10 cellular contexts compared by ENCODE assay signal in the genomic region with DNA sequence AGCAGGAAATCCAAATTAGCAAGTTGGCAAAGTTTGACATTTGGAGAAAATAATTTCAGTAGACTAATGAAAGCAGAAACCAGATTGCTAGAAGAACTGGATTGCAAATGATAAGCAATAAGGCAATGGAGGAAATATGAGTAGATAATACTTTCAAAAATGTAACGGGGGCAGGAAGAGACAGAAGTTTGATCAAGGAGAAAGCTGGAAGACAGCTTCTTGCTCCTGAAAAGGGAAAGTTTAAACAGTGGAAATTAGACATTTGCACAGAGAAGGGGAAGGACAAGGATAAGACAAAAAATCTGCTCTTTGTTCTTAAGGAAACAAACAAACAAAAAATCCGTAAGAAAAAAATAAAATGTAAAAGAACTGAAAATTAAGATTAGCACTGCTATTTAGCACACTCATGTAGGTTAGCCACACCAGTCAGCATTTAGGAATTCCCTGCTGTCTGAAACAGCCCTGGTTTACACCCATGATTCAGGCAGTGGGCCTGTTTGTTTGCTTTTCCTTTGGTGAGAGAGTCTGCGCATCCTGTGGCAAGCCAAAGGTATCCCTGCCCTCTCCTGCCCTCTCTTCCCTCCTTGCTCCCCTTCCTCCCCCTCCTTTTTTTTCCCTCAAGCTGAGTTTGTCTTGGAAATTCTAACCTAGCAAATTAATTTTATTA.
A peak's percentile ranks its signal among the peaks of the same experiment; 100 is the strongest.
DNase-seq lines count a peak whose midpoint lies in the region; ATAC-seq, FAIRE-seq and TF ChIP-seq lines count a peak whose summit lies in the region.
"Had no signal": no experiment of that assay in that cellular context is flagged by ENCODE, and none has a peak within 500 bp of the region (broad histone marks: within the 10 kb centered on the region; RNA-seq: fewer than 3 reads in every experiment).

No MANE protein-coding gene starts in this region.

- TF ChIP-seq EP300 in A549 (IDR thresholded peaks at IDR 0.05): peak in 1 of 2 experiments; percentile 81; a peak in 3 of 5 replicates

- no peak for TF ChIP-seq CTCF in A549 (IDR thresholded peaks at IDR 0.05)
- no peak for TF ChIP-seq CTCF in astrocyte of the cerebellum (IDR thresholded peaks at IDR 0.05; ENCODE audit: low read depth, low read length, missing control alignments)

- peaks cover 52% of the 10 kb centered on the region for H3K4me1 ChIP-seq in A549

- peaks cover 9% of the 10 kb centered on the region; the same call in 2 of the 3 replicates for H3K9me3 ChIP-seq in A549

- peak overlapping the region; percentile 70 for H3K4me2 ChIP-seq in A549

- CTCF ChIA-PET in A549 (lab: Yijun Ruan, JAX): interaction anchor here (0.5 to 4.7 kb wide), 3 partner anchors 131 to 246 kb away, joined by 3 to 23 read pairs (median 4); no protein-coding TSS in a partner anchor

- TF ChIP-seq RAD21 in A549 (conservative IDR thresholded peaks at IDR 0.05 in 1 of 2, IDR thresholded peaks at IDR 0.05 in 1 of 2): peak; percentile 48 to 60

- no peak overlapping the region for H3K4me3 ChIP-seq in A549
- H3K4me3 ChIP-seq in astrocyte of the cerebellum (ENCODE audit: low read depth, low read length): no peak overlapping the region

- peak; percentile 96 for FAIRE-seq in A549 (lab: Jason Lieb, UNC)

- peak; percentile 93 to 96 for DNase-seq in A549 (ENCODE audit: low read depth in 1 of 2, low spot score in 1 of 2)
- peak; percentile 72 for DNase-seq in HK-2 (ENCODE audit: unreplicated experiment)
- peak; percentile 68 for DNase-seq in astrocyte of the cerebellum (ENCODE audit: low read depth)
- DNase-seq in islet precursor cell: peak; percentile 93
- no peak for DNase-seq in activated CD4-positive, alpha-beta T cell treated with anti-CD3 and anti-CD28 coated beads for 48 hours
- no peak for DNase-seq in C1 segment of cervical spinal cord (lab: John Stamatoyannopoulos, UW)
- no peak for DNase-seq in midbrain (lab: John Stamatoyannopoulos, UW)
- DNase-seq: activated naive CD4-positive, alpha-beta T cell treated with anti-CD3 and anti-CD28 coated beads, Interleukin-2, amount 50 U/mL, for 16 hours; stimulated activated CD4-positive, alpha-beta T cell treated with anti-CD3 and anti-CD28 coated beads, Interleukin-4, amount 100 ng/mL, for 1 hour had no signal

- TF ChIP-seq POLR2A in A549 (IDR thresholded peaks at IDR 0.05; ENCODE audit: low read length): no peak

- in situ Hi-C loops in astrocyte of the cerebellum (cut with HindIII; ENCODE audit: low sequenced_read_pairs): no loop called here

- peak; percentile 100 for ATAC-seq in A549
- ATAC-seq in HG03159 (IDR thresholded peaks at IDR 0.05; ENCODE audit: unreplicated experiment): no peak

- WGBS in A549 (ENCODE audit: missing lambda C conversion rate): 0% methylated on average over 3 of the region's 3 CpGs

- H3K27ac ChIP-seq in A549: peak overlapping the region; percentile 86 to 88

- POLR2A ChIA-PET in A549 (lab: Yijun Ruan, JAX): interaction anchor here (0.6 to 1.4 kb wide), 5 partner anchors 41 to 136 kb away, joined by 3 to 10 read pairs (median 4); no protein-coding TSS in a partner anchor

TF ChIP-seq in A549, 52 proteins besides CTCF, POLR2A, EP300 and RAD21:
- TF ChIP-seq FOSL2 (IDR thresholded peaks at IDR 0.05): peak; percentile 76
- peak; percentile 92 for TF ChIP-seq FOSL2 (CRISPR knock-in tag; IDR thresholded peaks at IDR 0.05)
- peak; percentile 91 for TF ChIP-seq MAFK (IDR thresholded peaks at IDR 0.05; ENCODE audit: partially characterized antibody)
- no peak for TF ChIP-seq FOSB (CRISPR knock-in tag; IDR thresholded peaks at IDR 0.05)
- peak; percentile 91 for TF ChIP-seq GATA3 (IDR thresholded peaks at IDR 0.05; ENCODE audit: borderline replicate concordance)
- TF ChIP-seq, protein P1, sequence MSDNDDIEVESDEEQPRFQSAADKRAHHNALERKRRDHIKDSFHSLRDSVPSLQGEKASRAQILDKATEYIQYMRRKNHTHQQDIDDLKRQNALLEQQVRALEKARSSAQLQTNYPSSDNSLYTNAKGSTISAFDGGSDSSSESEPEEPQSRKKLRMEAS (IDR thresholded peaks at IDR 0.05): peak; percentile 82
- TF ChIP-seq JUNB (IDR thresholded peaks at IDR 0.05): peak; percentile 86
- TF ChIP-seq MAZ (IDR thresholded peaks at IDR 0.05; ENCODE audit: borderline replicate concordance, low read depth, low read length): no peak
- peak; percentile 53 for TF ChIP-seq SMC3 (IDR thresholded peaks at IDR 0.05)
- peak; percentile 54 to 72; a peak in 3 of 5 replicates for TF ChIP-seq JUN (IDR thresholded peaks at IDR 0.05)
- no peak for TF ChIP-seq CBX8 (IDR thresholded peaks at IDR 0.05)
- TF ChIP-seq CEBPB (IDR thresholded peaks at IDR 0.05): peak in 1 of 2 experiments; percentile 67; a peak in 2 of 4 replicates
- TF ChIP-seq, protein P2, sequence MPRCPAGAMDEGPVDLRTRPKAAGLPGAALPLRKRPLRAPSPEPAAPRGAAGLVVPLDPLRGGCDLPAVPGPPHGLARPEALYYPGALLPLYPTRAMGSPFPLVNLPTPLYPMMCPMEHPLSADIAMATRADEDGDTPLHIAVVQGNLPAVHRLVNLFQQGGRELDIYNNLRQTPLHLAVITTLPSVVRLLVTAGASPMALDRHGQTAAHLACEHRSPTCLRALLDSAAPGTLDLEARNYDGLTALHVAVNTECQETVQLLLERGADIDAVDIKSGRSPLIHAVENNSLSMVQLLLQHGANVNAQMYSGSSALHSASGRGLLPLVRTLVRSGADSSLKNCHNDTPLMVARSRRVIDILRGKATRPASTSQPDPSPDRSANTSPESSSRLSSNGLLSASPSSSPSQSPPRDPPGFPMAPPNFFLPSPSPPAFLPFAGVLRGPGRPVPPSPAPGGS (IDR thresholded peaks at IDR 0.05): 0 out of 3 replicates have a peak, but pooled peaks have one; percentile 24
- TF ChIP-seq NFE2L2 (conservative IDR thresholded peaks at IDR 0.05; ENCODE audit: low read length): 0 out of 2 replicates have a peak, but pooled peaks have one; percentile 25

Comparison
In these comparisons a context has a peak if more than half of its experiments do, and no peak if none do; other contexts are left out.
1. DNase-seq: peak in A549 (2 of 2), HK-2 (single experiment), astrocyte of the cerebellum (single experiment) and islet precursor cell (single experiment); none in activated CD4-positive, alpha-beta T cell treated with anti-CD3 and anti-CD28 coated beads for 48 hours (single experiment), C1 segment of cervical spinal cord (0 of 14) and midbrain (single experiment).